ENCODE assay signal across 8 cellular contexts in the genomic region with DNA sequence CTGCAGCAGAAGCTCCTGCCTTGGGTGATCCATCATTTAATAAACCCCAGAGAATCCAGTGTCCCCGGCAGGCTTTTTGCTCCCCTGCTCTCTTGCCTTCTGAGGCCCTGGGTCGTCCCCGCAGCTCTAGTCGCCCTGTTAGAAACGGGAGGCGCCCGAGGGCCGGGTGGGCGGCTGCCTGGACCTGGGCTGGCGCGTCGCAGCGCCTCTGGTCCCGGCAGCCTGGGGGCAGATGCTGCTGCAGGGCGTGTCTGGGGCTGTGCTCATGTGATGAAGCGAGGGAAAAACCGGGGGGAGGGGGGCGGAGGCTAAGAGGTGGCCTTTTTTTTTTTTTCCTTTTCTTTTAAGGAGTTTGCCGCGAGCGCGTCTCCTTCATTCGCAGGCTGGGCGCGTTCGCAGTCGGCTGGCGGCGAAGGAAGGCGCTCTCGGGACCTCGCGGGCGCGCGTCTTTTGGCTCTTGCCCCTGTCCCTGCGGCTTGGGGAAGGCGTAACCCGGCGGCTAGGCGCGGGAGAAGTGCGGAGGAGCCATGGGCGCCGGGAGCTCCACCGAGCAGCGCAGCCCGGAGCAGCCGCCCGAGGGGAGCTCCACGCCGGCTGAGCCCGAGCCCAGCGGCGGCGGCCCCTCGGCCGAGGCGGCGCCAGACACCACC. TPM values are rescaled to one million over a fixed set of nuclear protein-coding genes. Genes with fewer than 3 reads are reported as not detected.
DNase-seq lines count a peak whose midpoint lies in the region; ATAC-seq and TF ChIP-seq lines count a peak whose summit lies in the region.

No MANE protein-coding gene starts in this region.

- no peak for ATAC-seq in GM18867 (IDR thresholded peaks at IDR 0.05; ENCODE audit: unreplicated experiment)

- WGBS in mammary epithelial cell (ENCODE audit: low coverage, missing lambda C conversion rate) = 0% methylated on average over 4 of the region's 60 CpGs

- H3K27ac ChIP-seq in mammary epithelial cell (ENCODE audit: insufficient read depth, low read depth, low read length) (no peak overlapping the region), iPS-20b (ENCODE audit: low read length) (peak overlapping the region; percentile 13)

- H3K79me2 ChIP-seq in mammary epithelial cell (ENCODE audit: insufficient read depth, low read length) = peaks cover 3% of the 10 kb centered on the region

- H4K20me1 ChIP-seq in mammary epithelial cell (ENCODE audit: insufficient read depth, low read length) = no peaks in the 10 kb centered on the region

- H3K36me3 ChIP-seq in mammary epithelial cell (ENCODE audit: insufficient read depth, low read length) = no peaks in the 10 kb centered on the region
- no peaks in the 10 kb centered on the region for H3K36me3 ChIP-seq in iPS-20b (ENCODE audit: insufficient read depth, low read depth, low read length)

- TF ChIP-seq CTCF in mammary epithelial cell (conservative IDR thresholded peaks at IDR 0.05 in 1 of 2, IDR thresholded peaks at IDR 0.05 in 1 of 2; ENCODE audit: extremely low read depth in 1 of 2, insufficient read depth in 1 of 2, low read depth in 1 of 2, low read length in 2 of 2) = no peak

- intact Hi-C loops in mammary epithelial cell (cut with micrococcal nuclease) = loop anchor here (2.0 kb wide), 2 partner anchors 85 to 203 kb away; no protein-coding TSS in a partner anchor

- peak overlapping the region; percentile 95 for H3K4me2 ChIP-seq in mammary epithelial cell (ENCODE audit: insufficient read depth, low read depth, low read length)

- H3K4me3 ChIP-seq in mammary epithelial cell (replicated peaks in 1 of 3; ENCODE audit: insufficient read depth in 1 of 3, low read depth in 2 of 3, low read length in 3 of 3) = peak overlapping the region; percentile 60 to 77 (median 76)
- peak overlapping the region; percentile 71 for H3K4me3 ChIP-seq in iPS-20b (ENCODE audit: low read length)
- peak overlapping the region; percentile 80 for H3K4me3 ChIP-seq in skeletal muscle cell (ENCODE audit: low read depth, low read length)

- H3K9ac ChIP-seq in mammary epithelial cell (ENCODE audit: insufficient read depth, low read length) (no peak overlapping the region), iPS-20b (ENCODE audit: low read depth, low read length) (peak overlapping the region; percentile 82)

- CTCF ChIA-PET in mammary epithelial cell (lab: Charles Lee; ENCODE audit: low non-redundant PET) = interaction anchor here (0.7 kb wide), 1 partner anchor 158 kb away, joined by 17 read pairs; no protein-coding TSS in a partner anchor

- H3K27me3 ChIP-seq in mammary epithelial cell (ENCODE audit: insufficient read depth, low read length) (no peaks in the 10 kb centered on the region), iPS-20b (ENCODE audit: insufficient read depth, low read length) (peaks cover 6% of the 10 kb centered on the region; the same call in 1 of the 2 replicates)

- DNase-seq in AG08395 (ENCODE audit: low spot score) (peak; percentile 79), HCEC 1CT (peak; percentile 56), RPMI8226 (peak; percentile 9), mammary epithelial cell (peak; percentile 45), skeletal muscle cell (ENCODE audit: low read depth) (peak; percentile 52), cortex of kidney (lab: John Stamatoyannopoulos, UW) (no peak)

- peak overlapping the region; percentile 87 for H2AFZ ChIP-seq in mammary epithelial cell (ENCODE audit: low read depth, low read length)

- no TSS peak for BruUV-seq in mammary epithelial cell (replicated peaks; lab: Mats Ljungman, UMichigan)

- no peaks in the 10 kb centered on the region for H3K4me1 ChIP-seq in mammary epithelial cell (ENCODE audit: insufficient read depth, low read length)
- peaks cover 16% of the 10 kb centered on the region; the same call in 1 of the 2 replicates for H3K4me1 ChIP-seq in iPS-20b (ENCODE audit: insufficient read depth, low read length)

- H3K9me3 ChIP-seq in mammary epithelial cell (replicated peaks; ENCODE audit: insufficient read depth, low read length) (no peaks in the 10 kb centered on the region), iPS-20b (ENCODE audit: insufficient read depth, low read depth, low read length) (no peaks in the 10 kb centered on the region)

- dilution Hi-C loops in mammary epithelial cell (cut with HindIII; ENCODE audit: low sequenced_read_pairs) = loop anchor here (5.0 kb wide), 1 partner anchor 33 kb away; no protein-coding TSS in a partner anchor

- in situ Hi-C loops in mammary epithelial cell (cut with MboI; ENCODE audit: low sequenced_read_pairs in 2 of 2) = no loop called here

RNA-seq across cellular contexts. Expression of a gene that starts 0.4 kb away (rescaled TPM):
- total RNA-seq in mammary epithelial cell = 10 to 100 TPM; 38.0 to 59.8 TPM
- 13.9 TPM for polyA plus RNA-seq in mammary epithelial cell
- 37.7 TPM for polyA minus RNA-seq in mammary epithelial cell
